Comparison of ENCODE assay signal across 15 cellular contexts in genomic region chr7:90532231-90532929, GRCh38.
DNase-seq lines count a peak whose midpoint lies in the region; ATAC-seq, FAIRE-seq and TF ChIP-seq lines count a peak whose summit lies in the region.
"Had no signal": no experiment of that assay in that cellular context is flagged by ENCODE, and none has a peak within 500 bp of the region (broad histone marks: within the 10 kb centered on the region; RNA-seq: fewer than 3 reads in every experiment).

No MANE protein-coding gene starts in this region.

- no peak for TF ChIP-seq POLR2A in GM12892 (IDR thresholded peaks at IDR 0.05; ENCODE audit: low read depth, low read length)

- FAIRE-seq in GM12892 (lab: Jason Lieb, UNC), result peak; percentile 14
- FAIRE-seq: colon, islet of Langerhans had no signal

- intact Hi-C loops in cardiac septum (cut with DNase I), result no loop called here

- ATAC-seq in GM19395 (IDR thresholded peaks at IDR 0.05; ENCODE audit: unreplicated experiment) (peak; percentile 61), HG02852 (IDR thresholded peaks at IDR 0.05; ENCODE audit: unreplicated experiment) (peak; percentile 71), HG03565 (IDR thresholded peaks at IDR 0.05; ENCODE audit: unreplicated experiment) (peak; percentile 50), GM19397 (IDR thresholded peaks at IDR 0.05; ENCODE audit: unreplicated experiment) (no peak)

- no peak for DNase-seq in GM12892 (ENCODE audit: insufficient read length)
- no peak for DNase-seq in stimulated activated CD4-positive, alpha-beta T cell treated with anti-CD3 and anti-CD28 coated beads, Interleukin-1b, Interleukin-23, amount 100 ng/mL, for 48 hours
- no peak for DNase-seq in activated gamma-delta T cell treated with Interleukin-2 at 50 U/mL for 16 hours
- DNase-seq in cardiac septum (ENCODE audit: low spot score), result no peak
- DNase-seq: aorta; CD8-positive, alpha-beta memory T cell; mesenchymal stem cell; MM.1S; nephron progenitor cell had no signal
